Comparison of ENCODE assay signal across 18 cellular contexts in genomic region chr3:129320825-129321487, GRCh38.
"Had no signal": no experiment of that assay in that cellular context is flagged by ENCODE, and none has a peak within 500 bp of the region (broad histone marks: within the 10 kb centered on the region; RNA-seq: fewer than 3 reads in every experiment).

No MANE protein-coding gene starts in this region.

- H3K27me3 ChIP-seq: colonic mucosa, foreskin keratinocyte, hepatocyte, neutrophil, suprapubic skin, thyroid gland, upper lobe of left lung, vagina had no signal

- H3K4me3 Mint-ChIP-seq: nephron progenitor cell had no signal

- FAIRE-seq: small intestine had no signal

- H3K4me1 ChIP-seq: colonic mucosa, foreskin keratinocyte had no signal

- H3K36me3 ChIP-seq: colonic mucosa, neutrophil had no signal

- H3K36me3 Mint-ChIP-seq: naive thymus-derived CD4-positive, alpha-beta T cell had no signal

- H3K9me3 Mint-ChIP-seq: nephron progenitor cell had no signal

- H3K4me2 ChIP-seq: hepatocyte had no signal

- H3K27me3 Mint-ChIP-seq: naive thymus-derived CD4-positive, alpha-beta T cell had no signal

- ATAC-seq: foreskin keratinocyte; left colon; naive thymus-derived CD4-positive, alpha-beta T cell had no signal

- H3K4me3 ChIP-seq: colonic mucosa, hepatocyte, suprapubic skin, thyroid gland, upper lobe of left lung, vagina had no signal

- H2AFZ ChIP-seq: hepatocyte had no signal

- H3K27ac ChIP-seq: colonic mucosa, foreskin keratinocyte, hepatocyte, neutrophil, suprapubic skin, thyroid gland, upper lobe of left lung, vagina had no signal

- H3K27ac Mint-ChIP-seq: naive thymus-derived CD4-positive, alpha-beta T cell; nephron progenitor cell had no signal

- H3K9me3 ChIP-seq: colonic mucosa, neutrophil, suprapubic skin, thyroid gland, upper lobe of left lung, vagina had no signal

- DNase-seq: colonic mucosa; dermis blood vessel endothelial cell; foreskin keratinocyte; head of caudate nucleus; left colon; naive thymus-derived CD4-positive, alpha-beta T cell; nephron progenitor cell; posterior cingulate gyrus; small intestine; stimulated activated CD4-positive, alpha-beta T cell treated with anti-CD3 and anti-CD28 coated beads, Interleukin-12 subunit alpha, Interleukin-12 subunit beta, amount 100 ng/mL, for 4 hours; stimulated activated CD4-positive, alpha-beta T cell treated with anti-CD3 and anti-CD28 coated beads, Interleukin-2, amount 100 ng/mL, for 48 hours; stimulated activated naive CD4-positive, alpha-beta T cell treated with Interleukin-2 at 50 U/mL for 16 hours; thyroid gland had no signal
